ENCODE assay signal across 8 cellular contexts in genomic region chr2:148926291-148926961, GRCh38. TPM values are rescaled to one million over a fixed set of nuclear protein-coding genes. Genes with fewer than 3 reads are reported as not detected.
A peak's percentile ranks its signal among the peaks of the same experiment; 100 is the strongest.
DNase-seq lines count a peak whose midpoint lies in the region; ATAC-seq and TF ChIP-seq lines count a peak whose summit lies in the region.

No MANE protein-coding gene starts in this region.

- H3K4me3 ChIP-seq in DOHH2 (ENCODE audit: low read length) (peak overlapping the region; percentile 70), lung (no peak overlapping the region)

- no peaks in the 10 kb centered on the region for H4K20me1 ChIP-seq in DOHH2 (ENCODE audit: control insufficient read depth, insufficient read depth, low read depth, low read length)

- peak overlapping the region; percentile 81 for H3K4me2 ChIP-seq in DOHH2 (ENCODE audit: low read length)

- H3K27me3 ChIP-seq in DOHH2 (ENCODE audit: control insufficient read depth, low read length), result no peaks in the 10 kb centered on the region
- no peaks in the 10 kb centered on the region for H3K27me3 ChIP-seq in lung (ENCODE audit: control insufficient read depth, insufficient read depth)

- H3K4me1 Mint-ChIP-seq in central memory CD8-positive, alpha-beta T cell, result peaks cover 12% of the 10 kb centered on the region
- peaks cover 25% of the 10 kb centered on the region for H3K4me1 Mint-ChIP-seq in stimulated activated effector memory CD8-positive, alpha-beta T cell treated with anti-CD3 and anti-CD28 coated beads, Interleukin-12 subunit alpha, Interleukin-12 subunit beta, amount 100 ng/mL, for 72 hours

- 53 to 55% methylated on average over 33 of the region's 33 CpGs for WGBS in lung, 2 donors

- H3K36me3 Mint-ChIP-seq in central memory CD8-positive, alpha-beta T cell (ENCODE audit: insufficient read depth), result no peaks in the 10 kb centered on the region
- H3K36me3 Mint-ChIP-seq in stimulated activated effector memory CD8-positive, alpha-beta T cell treated with anti-CD3 and anti-CD28 coated beads, Interleukin-12 subunit alpha, Interleukin-12 subunit beta, amount 100 ng/mL, for 72 hours, result no peaks in the 10 kb centered on the region

- H3K79me2 ChIP-seq in DOHH2 (ENCODE audit: control insufficient read depth, low read length), result no peaks in the 10 kb centered on the region

- H3K4me3 Mint-ChIP-seq in central memory CD8-positive, alpha-beta T cell, result peak overlapping the region; percentile 73
- peak overlapping the region; percentile 81 for H3K4me3 Mint-ChIP-seq in stimulated activated effector memory CD8-positive, alpha-beta T cell treated with anti-CD3 and anti-CD28 coated beads, Interleukin-12 subunit alpha, Interleukin-12 subunit beta, amount 100 ng/mL, for 72 hours

- H3K9me3 Mint-ChIP-seq in central memory CD8-positive, alpha-beta T cell, result no peaks in the 10 kb centered on the region
- H3K9me3 Mint-ChIP-seq in stimulated activated effector memory CD8-positive, alpha-beta T cell treated with anti-CD3 and anti-CD28 coated beads, Interleukin-12 subunit alpha, Interleukin-12 subunit beta, amount 100 ng/mL, for 72 hours, result no peaks in the 10 kb centered on the region

- peaks cover 4% of the 10 kb centered on the region; the same call in 1 of the 2 replicates for H3K36me3 ChIP-seq in DOHH2 (ENCODE audit: control insufficient read depth, low read length)
- no peaks in the 10 kb centered on the region for H3K36me3 ChIP-seq in lung (ENCODE audit: control insufficient read depth in 2 of 2, insufficient read depth in 2 of 2, low read length in 2 of 2)

- no peaks in the 10 kb centered on the region for H3K9me2 ChIP-seq in DOHH2 (replicated peaks; ENCODE audit: control insufficient read depth, low read length)

- H3K27ac Mint-ChIP-seq in central memory CD8-positive, alpha-beta T cell (ENCODE audit: low read depth), result peak overlapping the region; percentile 54
- peak overlapping the region; percentile 92 for H3K27ac Mint-ChIP-seq in stimulated activated effector memory CD8-positive, alpha-beta T cell treated with anti-CD3 and anti-CD28 coated beads, Interleukin-12 subunit alpha, Interleukin-12 subunit beta, amount 100 ng/mL, for 72 hours

- TF ChIP-seq CTCF in DOHH2 (IDR thresholded peaks at IDR 0.05; ENCODE audit: low read depth, low read length, poor library complexity, severe bottlenecking), result peak; percentile 86
- peak; percentile 38 for TF ChIP-seq CTCF in lung (IDR thresholded peaks at IDR 0.05; ENCODE audit: control extremely low read depth, extremely low read depth)

- no peaks in the 10 kb centered on the region for H3F3A ChIP-seq in DOHH2 (ENCODE audit: control insufficient read depth, insufficient read depth)

- ATAC-seq in GM21367 (IDR thresholded peaks at IDR 0.05; ENCODE audit: unreplicated experiment), result peak; percentile 75
- ATAC-seq in central memory CD8-positive, alpha-beta T cell (replicated peaks; ENCODE audit: extremely low read depth, poor library complexity, severe bottlenecking), result peak; percentile 72
- ATAC-seq in lung (ENCODE audit: insufficient read depth, low FRiP score), result peak; percentile 88
- ATAC-seq in stimulated activated effector memory CD8-positive, alpha-beta T cell treated with anti-CD3 and anti-CD28 coated beads, Interleukin-12 subunit alpha, Interleukin-12 subunit beta, amount 100 ng/mL, for 72 hours, result peak; percentile 85

- peak; percentile 10 for DNase-seq in HPDE6-E6E7 (ENCODE audit: extremely low spot score)
- DNase-seq in UCSD-AML1 (lab: John Stamatoyannopoulos, UW; ENCODE audit: unreplicated experiment), result peak; percentile 49
- peak in 1 of 2 donors; percentile 25 for DNase-seq in central memory CD8-positive, alpha-beta T cell (ENCODE audit: low spot score in 2 of 2)
- no peak for DNase-seq in lung (ENCODE audit: low spot score)
- DNase-seq in stimulated activated effector memory CD8-positive, alpha-beta T cell treated with anti-CD3 and anti-CD28 coated beads, Interleukin-12 subunit alpha, Interleukin-12 subunit beta, amount 100 ng/mL, for 72 hours (ENCODE audit: low spot score in 2 of 2), result peak; percentile 32 to 67
- no peak for DNase-seq in DMS79 (lab: John Stamatoyannopoulos, UW)

- peaks cover 15% of the 10 kb centered on the region for H3K4me1 ChIP-seq in DOHH2 (ENCODE audit: control insufficient read depth, low read length)
- H3K4me1 ChIP-seq in lung (ENCODE audit: control insufficient read depth in 2 of 2, insufficient read depth in 2 of 2, low read length in 2 of 2), result peaks cover 0 to 4% of the 10 kb centered on the region in 2 donors

- H3K27me3 Mint-ChIP-seq in central memory CD8-positive, alpha-beta T cell, result no peaks in the 10 kb centered on the region

- H3K9me3 ChIP-seq in DOHH2 (ENCODE audit: control insufficient read depth, insufficient read depth, low read length), result no peaks in the 10 kb centered on the region
- no peaks in the 10 kb centered on the region for H3K9me3 ChIP-seq in lung (ENCODE audit: control insufficient read depth in 2 of 2, insufficient read depth in 1 of 2, low read length in 1 of 2)

- H3K27ac ChIP-seq in DOHH2 (ENCODE audit: low read depth, low read length) (peak overlapping the region; percentile 23; the same call in 1 of the 2 replicates), lung (ENCODE audit: low read depth in 1 of 2, low read length in 1 of 2) (no peak overlapping the region)

RNA-seq across cellular contexts. Expression of gene KIF5C, which starts 51.4 kb away (rescaled TPM):
- 1 to 10 TPM in 1 of 2 donors, under 1 TPM in 1; 0.77 to 1.4 TPM for total RNA-seq in lung
- polyA plus RNA-seq in lung, result under 1 TPM; 0.22 TPM

Comparison
In these comparisons a context has a peak if more than half of its experiments do, and no peak if none do; other contexts are left out.
1. DNase-seq: peak in HPDE6-E6E7 (single experiment), UCSD-AML1 (single experiment) and stimulated activated effector memory CD8-positive, alpha-beta T cell treated with anti-CD3 and anti-CD28 coated beads, Interleukin-12 subunit alpha, Interleukin-12 subunit beta, amount 100 ng/mL, for 72 hours (2 of 2); none in lung (single experiment) and DMS79 (single experiment).
2. Peak in every context shown above with its lines, with median percentiles within 50 percentile points of each other: ATAC-seq.